8 cellular contexts compared by ENCODE assay signal in the genomic region with DNA sequence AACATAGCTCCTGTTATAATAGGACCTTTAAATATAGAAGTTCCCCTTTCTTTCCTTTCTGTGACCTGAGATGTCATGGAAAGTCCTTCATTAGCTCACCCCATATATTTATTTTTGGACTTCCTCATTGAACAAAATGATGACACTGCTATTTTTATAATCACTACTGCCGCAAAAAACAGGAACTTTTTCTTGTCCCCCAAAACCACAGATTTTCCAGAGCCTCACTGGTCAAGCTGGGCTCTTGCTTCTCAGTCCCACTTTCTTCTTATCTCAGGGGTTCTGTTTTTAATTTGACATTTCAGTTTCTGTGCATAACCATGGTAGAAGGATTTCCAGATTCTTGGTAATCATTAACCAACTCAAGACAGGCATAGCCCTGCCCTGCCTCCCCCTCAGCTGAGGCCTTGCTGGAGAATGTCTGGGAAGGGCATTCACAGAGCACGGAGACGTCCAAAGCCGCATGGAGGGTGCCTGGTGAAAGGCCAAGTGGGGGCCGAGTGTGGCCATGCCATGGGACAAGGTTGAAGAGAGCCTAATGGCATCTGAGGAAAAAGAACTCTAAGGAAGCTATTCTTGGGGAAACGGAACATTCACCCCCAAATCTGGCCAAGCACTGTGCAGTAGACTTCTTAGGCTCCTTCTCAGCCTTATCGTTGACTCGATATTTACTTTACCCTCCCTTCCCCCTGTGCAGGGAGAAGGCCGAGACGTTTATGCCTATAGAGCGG.
A peak's percentile ranks its signal among the peaks of the same experiment; 100 is the strongest.
DNase-seq lines count a peak whose midpoint lies in the region; ATAC-seq and FAIRE-seq lines count a peak whose summit lies in the region.

No MANE protein-coding gene starts in this region.

- CTCF ChIA-PET in T-cell (lab: Charles Lee): interaction anchor here in 1 of 2 donors (0.6 kb wide), 2 partner anchors 9 to 246 kb away, joined by 4 to 5 read pairs; no protein-coding TSS in a partner anchor

- no peak overlapping the region for H3K4me3 Mint-ChIP-seq in activated T-cell treated with anti-CD3 and anti-CD28 coated beads, Interleukin-2, amount 50 U/mL, for 72 hours
- no peak overlapping the region for H3K4me3 Mint-ChIP-seq in T-cell

- DNase-seq in DMS53 treated with DMSO at 0.1 percent for 48 hours (lab: John Stamatoyannopoulos, UW; ENCODE audit: unreplicated experiment): peak; percentile 78
- peak; percentile 94 for DNase-seq in HT-29 (ENCODE audit: low spot score)
- no peak for DNase-seq in stimulated activated CD4-positive, alpha-beta T cell treated with anti-CD3 and anti-CD28 coated beads, Interleukin-4, amount 100 ng/mL, for 4 hours
- no peak for DNase-seq in activated T-cell treated with anti-CD3 and anti-CD28 coated beads, Interleukin-2, amount 50 U/mL, for 72 hours
- DNase-seq in T-cell: no peak
- no peak for DNase-seq in NCI-H2196 (lab: John Stamatoyannopoulos, UW; ENCODE audit: unreplicated experiment)

- H3K4me1 Mint-ChIP-seq in activated T-cell treated with anti-CD3 and anti-CD28 coated beads, Interleukin-2, amount 50 U/mL, for 72 hours (ENCODE audit: low read depth): no peaks in the 10 kb centered on the region
- no peaks in the 10 kb centered on the region for H3K4me1 Mint-ChIP-seq in T-cell

- ATAC-seq in GM21528 (IDR thresholded peaks at IDR 0.05; ENCODE audit: low FRiP score, unreplicated experiment) (peak; percentile 66), T-cell (replicated peaks in 1 of 4) (no peak)
- ATAC-seq in activated T-cell treated with anti-CD3 and anti-CD28 coated beads, Interleukin-2, amount 50 U/mL, for 72 hours (replicated peaks in 1 of 2): no peak

- POLR2A ChIA-PET in T-cell (lab: Charles Lee): no interaction called here

- H3K36me3 Mint-ChIP-seq in activated T-cell treated with anti-CD3 and anti-CD28 coated beads, Interleukin-2, amount 50 U/mL, for 72 hours (ENCODE audit: insufficient read depth in 2 of 2): no peaks in the 10 kb centered on the region
- no peaks in the 10 kb centered on the region for H3K36me3 Mint-ChIP-seq in T-cell

- peak; percentile 81 for FAIRE-seq in islet of Langerhans (lab: Jason Lieb, UNC)

- no peak overlapping the region for H3K27ac Mint-ChIP-seq in activated T-cell treated with anti-CD3 and anti-CD28 coated beads, Interleukin-2, amount 50 U/mL, for 72 hours
- H3K27ac Mint-ChIP-seq in T-cell: no peak overlapping the region

- peaks cover 14% of the 10 kb centered on the region for H3K27me3 Mint-ChIP-seq in activated T-cell treated with anti-CD3 and anti-CD28 coated beads, Interleukin-2, amount 50 U/mL, for 72 hours (ENCODE audit: low read depth)
- peaks cover 5 to 9% of the 10 kb centered on the region in 2 donors for H3K27me3 Mint-ChIP-seq in T-cell

- peaks cover 0 to 4% of the 10 kb centered on the region in 2 donors for H3K9me3 Mint-ChIP-seq in activated T-cell treated with anti-CD3 and anti-CD28 coated beads, Interleukin-2, amount 50 U/mL, for 72 hours
- H3K9me3 Mint-ChIP-seq in T-cell: no peaks in the 10 kb centered on the region

Comparison
In these comparisons a context has a peak if more than half of its experiments do, and no peak if none do; other contexts are left out.
1. DNase-seq: peak in DMS53 treated with DMSO at 0.1 percent for 48 hours (single experiment) and HT-29 (single experiment); none in stimulated activated CD4-positive, alpha-beta T cell treated with anti-CD3 and anti-CD28 coated beads, Interleukin-4, amount 100 ng/mL, for 4 hours (0 of 2), activated T-cell treated with anti-CD3 and anti-CD28 coated beads, Interleukin-2, amount 50 U/mL, for 72 hours (0 of 2), T-cell (0 of 34) and NCI-H2196 (single experiment).